Comparison of ENCODE assay signal across 23 cellular contexts in the genomic region with DNA sequence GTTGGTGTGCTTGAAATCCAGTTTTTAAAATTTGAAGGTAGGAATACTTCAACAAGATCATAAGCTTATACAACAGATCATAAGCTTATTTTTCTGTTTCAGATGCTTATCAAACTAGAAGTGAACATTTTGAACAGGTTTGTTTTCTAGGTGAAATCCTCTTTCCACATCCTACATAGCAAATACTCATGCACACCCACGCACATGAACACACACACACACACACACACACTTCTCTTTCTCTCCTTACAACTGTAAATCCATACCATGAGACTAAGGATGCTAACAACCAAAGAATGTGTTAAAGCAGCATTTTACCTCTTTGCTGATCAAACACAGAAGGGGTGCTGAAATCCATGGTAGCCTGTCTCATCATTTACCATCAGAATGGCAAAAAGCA. TPM values are rescaled to one million over a fixed set of nuclear protein-coding genes. Genes with fewer than 3 reads are reported as not detected.
"Had no signal": no experiment of that assay in that cellular context is flagged by ENCODE, and none has a peak within 500 bp of the region (broad histone marks: within the 10 kb centered on the region; RNA-seq: fewer than 3 reads in every experiment).

No MANE protein-coding gene starts in this region.

- DNase-seq: effector CD4-positive, alpha-beta T cell; endodermal cell; gastrocnemius medialis; left ventricle myocardium superior; lower lobe of right lung; mucosa of descending colon; naive B cell; right cardiac atrium; spleen; stimulated activated naive B cell treated with anti-CD40 and anti-IgM and Interleukin-4, amounts not matched to agents 10 μg/mL and 1 μg/mL and 100 μg/mL, for 72 hours; transverse colon; upper lobe of right lung; uterus had no signal

- FAIRE-seq: keratinocyte had no signal

- H3K36me3 Mint-ChIP-seq: mesothelial cell of epicardium; natural killer cell treated with Interleukin-12 subunit alpha and Interleukin-12 subunit beta and Interleukin-15 and Interleukin-18, amount 100 ng/mL, for 72 hours; neural progenitor cell; stimulated activated naive B cell treated with anti-CD40 and anti-IgM and Interleukin-4, amounts not matched to agents 10 μg/mL and 1 μg/mL and 100 μg/mL, for 72 hours had no signal

- H3K9me3 ChIP-seq: gastrocnemius medialis, lower lobe of right lung, mucosa of descending colon, prostate gland, spleen, thoracic aorta, transverse colon, upper lobe of right lung, uterus had no signal

- H2AFZ ChIP-seq: neural progenitor cell had no signal

- H3K9ac ChIP-seq: neural progenitor cell had no signal

- H3K36me3 ChIP-seq: gastrocnemius medialis, lower lobe of right lung, neural progenitor cell, prostate gland, spleen, thoracic aorta, transverse colon, upper lobe of right lung, uterus had no signal

- H3K9me3 Mint-ChIP-seq: endodermal cell; mesothelial cell of epicardium; natural killer cell treated with Interleukin-12 subunit alpha and Interleukin-12 subunit beta and Interleukin-15 and Interleukin-18, amount 100 ng/mL, for 72 hours; neural progenitor cell; stimulated activated naive B cell treated with anti-CD40 and anti-IgM and Interleukin-4, amounts not matched to agents 10 μg/mL and 1 μg/mL and 100 μg/mL, for 72 hours; stimulated activated naive CD8-positive, alpha-beta T cell treated with anti-CD3 and anti-CD28 coated beads, Interleukin-15, Interleukin-2, amounts not matched to agents 100 ng/mL and 50 ng/mL, for 24 hours had no signal

- H3K4me1 Mint-ChIP-seq: naive B cell; stimulated activated naive B cell treated with anti-CD40 and anti-IgM and Interleukin-4, amounts not matched to agents 10 μg/mL and 1 μg/mL and 100 μg/mL, for 72 hours had no signal

- H3K4me1 ChIP-seq: gastrocnemius medialis, lower lobe of right lung, prostate gland, spleen, transverse colon, upper lobe of right lung, uterus had no signal

- H3K4me2 ChIP-seq: neural progenitor cell had no signal

- H3K4me3 Mint-ChIP-seq: endodermal cell; mesothelial cell of epicardium; naive B cell; natural killer cell treated with Interleukin-12 subunit alpha and Interleukin-12 subunit beta and Interleukin-15 and Interleukin-18, amount 100 ng/mL, for 72 hours; neural progenitor cell; stimulated activated naive B cell treated with anti-CD40 and anti-IgM and Interleukin-4, amounts not matched to agents 10 μg/mL and 1 μg/mL and 100 μg/mL, for 72 hours; stimulated activated naive CD8-positive, alpha-beta T cell treated with anti-CD3 and anti-CD28 coated beads, Interleukin-15, Interleukin-2, amounts not matched to agents 100 ng/mL and 50 ng/mL, for 24 hours had no signal

- H3K27ac ChIP-seq: coronary artery, epithelial cell of prostate, gastrocnemius medialis, lower lobe of right lung, neural progenitor cell, prostate gland, skin epidermis, spleen, thoracic aorta, transverse colon, upper lobe of right lung, uterus had no signal

- H3K27me3 ChIP-seq: neural progenitor cell, spleen, upper lobe of right lung, uterus had no signal

- H3K27ac Mint-ChIP-seq: endodermal cell; mesothelial cell of epicardium; natural killer cell treated with Interleukin-12 subunit alpha and Interleukin-12 subunit beta and Interleukin-15 and Interleukin-18, amount 100 ng/mL, for 72 hours; neural progenitor cell; stimulated activated naive B cell treated with anti-CD40 and anti-IgM and Interleukin-4, amounts not matched to agents 10 μg/mL and 1 μg/mL and 100 μg/mL, for 72 hours; stimulated activated naive CD8-positive, alpha-beta T cell treated with anti-CD3 and anti-CD28 coated beads, Interleukin-15, Interleukin-2, amounts not matched to agents 100 ng/mL and 50 ng/mL, for 24 hours had no signal

- H3K4me3 ChIP-seq: coronary artery, gastrocnemius medialis, lower lobe of right lung, mucosa of descending colon, neural progenitor cell, prostate gland, skin epidermis, spleen, thoracic aorta, transverse colon, upper lobe of right lung, uterus had no signal

RNA-seq across cellular contexts. Expression of a gene that starts 0.6 kb away (rescaled TPM):
- polyA plus RNA-seq: keratinocyte had no signal
